ENCODE assay signal across 8 cellular contexts in genomic region chr16:14302399-14303181, GRCh38.
A peak's percentile ranks its signal among the peaks of the same experiment; 100 is the strongest.
DNase-seq lines count a peak whose midpoint lies in the region; ATAC-seq, FAIRE-seq and TF ChIP-seq lines count a peak whose summit lies in the region.

No MANE protein-coding gene starts in this region.

- peak; percentile 34 for DNase-seq in NCI-H1436 (lab: John Stamatoyannopoulos, UW)
- DNase-seq in NCI-H1436 treated with DMSO at 0.1 percent for 48 hours (lab: John Stamatoyannopoulos, UW), result no peak
- DNase-seq in HCT116 (ENCODE audit: low read depth, low spot score), result no peak
- peak; percentile 52 for DNase-seq in NCI-H69 (lab: John Stamatoyannopoulos, UW)
- no peak for DNase-seq in bronchial epithelial cell (ENCODE audit: low read depth)
- no peak for DNase-seq in Ammon's horn (ENCODE audit: low spot score)

- H3K36me3 ChIP-seq in HCT116 (ENCODE audit: control insufficient read depth in 1 of 2, insufficient read depth in 2 of 2, low read length in 2 of 2) (no peaks in the 10 kb centered on the region), bronchial epithelial cell (ENCODE audit: control insufficient read depth, insufficient read depth, low read length) (peaks cover 2% of the 10 kb centered on the region), liver (ENCODE audit: control insufficient read depth in 4 of 4, insufficient read depth in 3 of 4, low read depth in 1 of 4, low read length in 3 of 4) (no peaks in the 10 kb centered on the region), thymus (ENCODE audit: control insufficient read depth, insufficient read depth) (no peaks in the 10 kb centered on the region)

- H3K4me3 ChIP-seq in HCT116 (replicated peaks in 1 of 2; ENCODE audit: low read depth in 1 of 2, low read length in 2 of 2), result peak overlapping the region; percentile 70 to 86
- H3K4me3 ChIP-seq in bronchial epithelial cell (ENCODE audit: low read depth, low read length), result peak overlapping the region; percentile 83
- H3K4me3 ChIP-seq in liver (ENCODE audit: low read depth in 1 of 3, low read length in 3 of 3), result peak overlapping the region; percentile 68 to 97 (median 77)
- peak overlapping the region; percentile 94 for H3K4me3 ChIP-seq in thymus (ENCODE audit: low read length)

- no peaks in the 10 kb centered on the region for H4K20me1 ChIP-seq in HCT116 (ENCODE audit: insufficient read depth)

- H3K27ac ChIP-seq in HCT116 (ENCODE audit: low read depth, low read length) (peak overlapping the region; percentile 80), liver (ENCODE audit: low read depth in 1 of 2, low read length in 2 of 2) (peak overlapping the region; percentile 40 to 68), thymus (ENCODE audit: low read depth) (peak overlapping the region; percentile 36)

- TF ChIP-seq CTCF in HCT116 (IDR thresholded peaks at IDR 0.05 in 2 of 3, conservative IDR thresholded peaks at IDR 0.05 in 1 of 3; ENCODE audit: borderline replicate concordance in 1 of 3, insufficient read depth in 1 of 3, low read depth in 2 of 3, low read length in 2 of 3), result no peak
- no peak for TF ChIP-seq CTCF in bronchial epithelial cell (IDR thresholded peaks at IDR 0.05; ENCODE audit: insufficient read depth, low read length, severe bottlenecking)
- no peak for TF ChIP-seq CTCF in liver (IDR thresholded peaks at IDR 0.05; ENCODE audit: low read depth, low read length, missing input control)

- under 1% methylated on average over 86 of the region's 86 CpGs for WGBS in liver
- under 1% methylated on average over 86 of the region's 86 CpGs for WGBS in thymus

- H3K9ac ChIP-seq in HCT116 (ENCODE audit: low read length) (peak overlapping the region; percentile 92), liver (ENCODE audit: low read depth in 1 of 2, low read length in 2 of 2) (peak overlapping the region; percentile 86 to 92)

- RAD21 ChIA-PET in HCT116 (lab: Charles Lee; ENCODE audit: low non-redundant PET in 1 of 2, low total read pairs in 2 of 2, uncharacterized antibody in 2 of 2, unreplicated experiment in 2 of 2), result no interaction called here

- intact Hi-C loops in HCT116 (cut with micrococcal nuclease), result loop anchor here (5.0 kb wide), 2 partner anchors 95 to 330 kb away; partner anchors contain the start of genes BFAR and PARN

- CTCF ChIA-PET in HCT116 (lab: Charles Lee), result interaction anchor here (1.0 kb wide), 1 partner anchor 383 kb away, joined by 3 read pairs; the partner anchor contains the start of gene ERCC4

- no peaks in the 10 kb centered on the region for H3K27me3 ChIP-seq in HCT116 (ENCODE audit: insufficient read depth, low read length)
- no peaks in the 10 kb centered on the region for H3K27me3 ChIP-seq in bronchial epithelial cell (ENCODE audit: control insufficient read depth, insufficient read depth, low read length)
- H3K27me3 ChIP-seq in liver (ENCODE audit: control insufficient read depth in 4 of 4, insufficient read depth in 4 of 4, low read length in 3 of 4), result no peaks in the 10 kb centered on the region
- no peaks in the 10 kb centered on the region for H3K27me3 ChIP-seq in thymus (ENCODE audit: control insufficient read depth, insufficient read depth)

- ATAC-seq in HCT116, result peak; percentile 31

- no peak overlapping the region for H2AFZ ChIP-seq in HCT116 (ENCODE audit: low read depth, low read length, poor library complexity, severe bottlenecking)

- H3K4me2 ChIP-seq in HCT116 (ENCODE audit: low read length), result peak overlapping the region; percentile 93

- TF ChIP-seq POLR2A in HCT116 (IDR thresholded peaks at IDR 0.05; ENCODE audit: borderline replicate concordance, extremely low read depth, insufficient read depth, insufficient read length), result no peak

- peaks cover 54% of the 10 kb centered on the region for H3K79me2 ChIP-seq in HCT116 (ENCODE audit: insufficient read depth, low read length)

- no peaks in the 10 kb centered on the region for H3K9me3 ChIP-seq in HCT116 (ENCODE audit: control insufficient read depth in 1 of 2, insufficient read depth in 1 of 2, low read depth in 1 of 2, low read length in 2 of 2)
- H3K9me3 ChIP-seq in liver (ENCODE audit: control insufficient read depth in 4 of 4, low read length in 3 of 4), result no peaks in the 10 kb centered on the region
- no peaks in the 10 kb centered on the region for H3K9me3 ChIP-seq in thymus (ENCODE audit: control insufficient read depth)

- no peaks in the 10 kb centered on the region for H3K9me2 ChIP-seq in HCT116 (ENCODE audit: insufficient read depth)

- BruUV-seq in HCT116 (replicated peaks; lab: Mats Ljungman, UMichigan), result no TSS peak

- H3K4me1 ChIP-seq in HCT116 (ENCODE audit: control insufficient read depth in 1 of 2, insufficient read depth in 2 of 2, low read length in 2 of 2) (peaks cover 27 to 55% of the 10 kb centered on the region in 2 experiments), liver (ENCODE audit: control insufficient read depth in 4 of 4, insufficient read depth in 4 of 4, low read length in 3 of 4) (peaks cover 8 to 41% (median 26%) of the 10 kb centered on the region in 4 donors), thymus (ENCODE audit: control insufficient read depth, insufficient read depth, low read length) (peaks cover 41% of the 10 kb centered on the region)

- TF ChIP-seq RAD21 in HCT116 (IDR thresholded peaks at IDR 0.05; ENCODE audit: low read depth) (no peak), liver (IDR thresholded peaks at IDR 0.05) (no peak)

- POLR2A ChIA-PET in HCT116 (lab: Charles Lee), result no interaction called here

- FAIRE-seq in bronchial epithelial cell (lab: Jason Lieb, UNC), result no peak

TF ChIP-seq in HCT116, 20 proteins besides CTCF, POLR2A, EP300 and RAD21:
- peak; percentile 30; the same call in 1 of the 2 replicates for TF ChIP-seq ZFX (IDR thresholded peaks at IDR 0.05)
- TF ChIP-seq MAX (IDR thresholded peaks at IDR 0.05), result 0 out of 2 replicates have a peak, but pooled peaks have one; percentile 36
- no peak for TF ChIP-seq CEBPB (IDR thresholded peaks at IDR 0.05; ENCODE audit: low read depth)
- TF ChIP-seq SIN3A (IDR thresholded peaks at IDR 0.05; ENCODE audit: low read depth), result no peak
- no peak for TF ChIP-seq EGR1 (IDR thresholded peaks at IDR 0.05; ENCODE audit: low read depth)

TF ChIP-seq in liver, 16 proteins besides CTCF, POLR2A, EP300 and RAD21:
- TF ChIP-seq ZBTB33 (IDR thresholded peaks at IDR 0.05) (no peak), NR2F2 (IDR thresholded peaks at IDR 0.05) (no peak), TAF1 (conservative IDR thresholded peaks at IDR 0.05) (no peak)
TF ChIP-seq in liver: peak in this region for 0.

Comparison
In these comparisons a context has a peak if more than half of its experiments do, and no peak if none do; other contexts are left out.
1. DNase-seq: peak in NCI-H1436 (single experiment) and NCI-H69 (single experiment); none in NCI-H1436 treated with DMSO at 0.1 percent for 48 hours (single experiment), HCT116 (single experiment), bronchial epithelial cell (single experiment) and Ammon's horn (single experiment).
2. Peak in every context shown above with its lines, with median percentiles within 50 percentile points of each other: H3K27ac ChIP-seq and H3K4me3 ChIP-seq.